Comparison of ENCODE assay signal across 18 cellular contexts in the genomic region with DNA sequence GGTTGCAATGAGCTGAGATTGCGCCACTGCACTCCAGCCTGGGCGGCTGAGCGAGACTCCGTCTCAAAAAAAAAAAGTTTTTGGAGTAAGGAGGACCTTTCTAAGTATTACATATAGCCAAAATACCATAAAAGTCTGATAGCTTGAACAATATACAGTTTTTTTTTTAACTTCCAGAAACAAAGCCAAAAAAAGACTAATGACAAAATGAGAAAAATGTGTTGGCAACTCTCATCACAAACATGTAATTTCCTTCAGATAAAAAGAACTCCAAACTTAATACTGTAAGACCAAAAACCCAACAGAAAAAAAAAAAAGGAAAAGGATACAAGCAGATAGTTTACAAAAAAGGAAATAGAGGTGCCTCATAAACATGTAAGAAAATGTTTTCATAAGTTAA.
"Had no signal": no experiment of that assay in that cellular context is flagged by ENCODE, and none has a peak within 500 bp of the region (broad histone marks: within the 10 kb centered on the region; RNA-seq: fewer than 3 reads in every experiment).

No MANE protein-coding gene starts in this region.

- DNase-seq: activated CD4-positive, alpha-beta T cell treated with anti-CD3 and anti-CD28 coated beads for 1 hour; activated CD8-positive, alpha-beta memory T cell treated with anti-CD3 and anti-CD28 coated beads for 24 hours; activated gamma-delta T cell; adrenal gland; effector CD8-positive, alpha-beta T cell; immature natural killer cell; nucleus accumbens; stimulated activated CD4-positive, alpha-beta T cell treated with anti-CD3 and anti-CD28 coated beads, Interleukin-15, amount 100 ng/mL, for 24 hours; stimulated activated CD4-positive, alpha-beta T cell treated with anti-CD3 and anti-CD28 coated beads, Interleukin-2, amount 100 ng/mL, for 48 hours; SW 1271; T-helper 2 cell; trophoblast cell; WERI-Rb-1 had no signal

- H3K4me1 ChIP-seq: adrenal gland had no signal

- H3K36me3 ChIP-seq: adrenal gland, WERI-Rb-1 had no signal

- H3K9me3 ChIP-seq: adrenal gland had no signal

- H3K9me3 Mint-ChIP-seq: activated naive CD4-positive, alpha-beta T cell treated with anti-CD3 and anti-CD28 coated beads, Interleukin-2, amount 50 U/mL, for 24 hours; immature natural killer cell; mesothelial cell of epicardium; nephron; stimulated activated naive CD8-positive, alpha-beta T cell treated with anti-CD3 and anti-CD28 coated beads, Interleukin-15, Interleukin-2, amounts not matched to agents 100 ng/mL and 50 ng/mL, for 24 hours had no signal

- H3K27me3 ChIP-seq: adrenal gland had no signal

- H3K27me3 Mint-ChIP-seq: activated naive CD4-positive, alpha-beta T cell treated with anti-CD3 and anti-CD28 coated beads, Interleukin-2, amount 50 U/mL, for 24 hours; stimulated activated naive CD8-positive, alpha-beta T cell treated with anti-CD3 and anti-CD28 coated beads, Interleukin-15, Interleukin-2, amounts not matched to agents 100 ng/mL and 50 ng/mL, for 24 hours had no signal

- H3K4me1 Mint-ChIP-seq: mesothelial cell of epicardium had no signal

- H3K4me3 Mint-ChIP-seq: activated naive CD4-positive, alpha-beta T cell treated with anti-CD3 and anti-CD28 coated beads, Interleukin-2, amount 50 U/mL, for 24 hours; immature natural killer cell; mesothelial cell of epicardium; nephron; stimulated activated naive CD8-positive, alpha-beta T cell treated with anti-CD3 and anti-CD28 coated beads, Interleukin-15, Interleukin-2, amounts not matched to agents 100 ng/mL and 50 ng/mL, for 24 hours had no signal

- H3K36me3 Mint-ChIP-seq: activated naive CD4-positive, alpha-beta T cell treated with anti-CD3 and anti-CD28 coated beads, Interleukin-2, amount 50 U/mL, for 24 hours; mesothelial cell of epicardium had no signal

- H3K4me3 ChIP-seq: adrenal gland, lung had no signal

- H3K27ac ChIP-seq: WERI-Rb-1 had no signal

- H3K27ac Mint-ChIP-seq: mesothelial cell of epicardium; nephron; stimulated activated naive CD8-positive, alpha-beta T cell treated with anti-CD3 and anti-CD28 coated beads, Interleukin-15, Interleukin-2, amounts not matched to agents 100 ng/mL and 50 ng/mL, for 24 hours had no signal
